ENCODE assay signal across 18 cellular contexts in genomic region chr12:53011889-53012288, GRCh38. TPM values are rescaled to one million over a fixed set of nuclear protein-coding genes. Genes with fewer than 3 reads are reported as not detected.
DNase-seq lines count a peak whose midpoint lies in the region; ATAC-seq and TF ChIP-seq lines count a peak whose summit lies in the region.
"Had no signal": no experiment of that assay in that cellular context is flagged by ENCODE, and none has a peak within 500 bp of the region (broad histone marks: within the 10 kb centered on the region; RNA-seq: fewer than 3 reads in every experiment).

No MANE protein-coding gene starts in this region.

- no peak for TF ChIP-seq CTCF in OCI-LY7 (conservative IDR thresholded peaks at IDR 0.05; ENCODE audit: low read length)
- no peak for TF ChIP-seq CTCF in upper lobe of right lung (IDR thresholded peaks at IDR 0.05)

- peak overlapping the region; percentile 77 for H3K4me3 ChIP-seq in OCI-LY7 (ENCODE audit: low read depth, low read length, poor library complexity, severe bottlenecking)
- no peak overlapping the region for H3K4me3 ChIP-seq in iPS-20b (ENCODE audit: low read length)
- H3K4me3 ChIP-seq in upper lobe of right lung: no peak overlapping the region
- H3K4me3 ChIP-seq: breast epithelium, heart right ventricle had no signal

- peaks cover 100% of the 10 kb centered on the region for H3K79me2 ChIP-seq in OCI-LY7 (ENCODE audit: insufficient read depth, low read depth, low read length)

- no peak for ATAC-seq in stimulated activated naive CD8-positive, alpha-beta T cell treated with anti-CD3 and anti-CD28 coated beads, Interleukin-15, amount 100 ng/mL, for 72 hours
- no peak for ATAC-seq in upper lobe of right lung
- ATAC-seq: activated naive CD4-positive, alpha-beta T cell treated with anti-CD3 and anti-CD28 coated beads, Interleukin-2, amount 50 U/mL, for 72 hours; heart right ventricle; sciatic nerve had no signal

- H2AFZ ChIP-seq in OCI-LY7 (ENCODE audit: low read length): no peak overlapping the region

- H3K27ac Mint-ChIP-seq in activated naive CD4-positive, alpha-beta T cell treated with anti-CD3 and anti-CD28 coated beads, Interleukin-2, amount 50 U/mL, for 24 hours: peak overlapping the region; percentile 87
- H3K27ac Mint-ChIP-seq in stimulated activated naive CD8-positive, alpha-beta T cell treated with anti-CD3 and anti-CD28 coated beads, Interleukin-15, amount 100 ng/mL, for 72 hours: peak overlapping the region in 1 of 2 donors; percentile 15

- H3K9me3 ChIP-seq in OCI-LY7 (ENCODE audit: low read length) (peaks cover 9% of the 10 kb centered on the region; the same call in 1 of the 2 replicates), iPS-20b (ENCODE audit: insufficient read depth, low read depth, low read length) (no peaks in the 10 kb centered on the region), upper lobe of right lung (no peaks in the 10 kb centered on the region)
- H3K9me3 ChIP-seq: breast epithelium, heart right ventricle had no signal

- BruUV-seq in OCI-LY7 (replicated peaks; lab: Mats Ljungman, UMichigan): no TSS peak

- no peak for DNase-seq in activated naive CD4-positive, alpha-beta T cell (lab: John Stamatoyannopoulos, UW)
- no peak for DNase-seq in OCI-LY7 (ENCODE audit: low spot score)
- DNase-seq in stimulated activated naive CD8-positive, alpha-beta T cell treated with anti-CD3 and anti-CD28 coated beads, Interleukin-15, amount 100 ng/mL, for 72 hours: no peak
- no peak for DNase-seq in GDM1 (lab: John Stamatoyannopoulos, UW)
- no peak for DNase-seq in upper lobe of right lung
- no peak for DNase-seq in ecto neural progenitor cell (ENCODE audit: low spot score)
- DNase-seq: Calu3; effector CD4-positive, alpha-beta T cell; heart right ventricle; kidney; NCI-H226; Right ventricle myocardium superior; substantia nigra had no signal

- H3K36me3 ChIP-seq in OCI-LY7 (ENCODE audit: insufficient read depth, low read length) (peaks cover 99% of the 10 kb centered on the region), iPS-20b (ENCODE audit: insufficient read depth, low read depth, low read length) (peaks cover 87% of the 10 kb centered on the region), upper lobe of right lung (peaks cover 15% of the 10 kb centered on the region)
- H3K36me3 ChIP-seq: breast epithelium had no signal

- H3K4me1 Mint-ChIP-seq in activated naive CD4-positive, alpha-beta T cell treated with anti-CD3 and anti-CD28 coated beads, Interleukin-2, amount 50 U/mL, for 24 hours: peaks cover 76% of the 10 kb centered on the region
- H3K4me1 Mint-ChIP-seq in stimulated activated naive CD8-positive, alpha-beta T cell treated with anti-CD3 and anti-CD28 coated beads, Interleukin-15, amount 100 ng/mL, for 72 hours: peaks cover 74% of the 10 kb centered on the region

- H3K9me3 Mint-ChIP-seq in activated naive CD4-positive, alpha-beta T cell treated with anti-CD3 and anti-CD28 coated beads, Interleukin-2, amount 50 U/mL, for 24 hours: no peaks in the 10 kb centered on the region
- no peaks in the 10 kb centered on the region for H3K9me3 Mint-ChIP-seq in stimulated activated naive CD8-positive, alpha-beta T cell treated with anti-CD3 and anti-CD28 coated beads, Interleukin-15, amount 100 ng/mL, for 72 hours
- H3K9me3 Mint-ChIP-seq: activated naive CD4-positive, alpha-beta T cell treated with anti-CD3 and anti-CD28 coated beads, Interleukin-2, amount 50 U/mL, for 72 hours had no signal

- H3K27me3 ChIP-seq in iPS-20b (ENCODE audit: insufficient read depth, low read length): no peaks in the 10 kb centered on the region
- no peaks in the 10 kb centered on the region for H3K27me3 ChIP-seq in upper lobe of right lung
- H3K27me3 ChIP-seq: breast epithelium, heart right ventricle had no signal

- peaks cover 41% of the 10 kb centered on the region for H3K4me1 ChIP-seq in OCI-LY7 (ENCODE audit: insufficient read depth, low read length, poor library complexity, severe bottlenecking)
- H3K4me1 ChIP-seq in iPS-20b (ENCODE audit: insufficient read depth, low read length): peaks cover 22% of the 10 kb centered on the region; the same call in 1 of the 2 replicates
- H3K4me1 ChIP-seq in upper lobe of right lung: peaks cover 33% of the 10 kb centered on the region

- POLR2A ChIA-PET in OCI-LY7 (lab: Charles Lee): no interaction called here

- CTCF ChIA-PET in OCI-LY7 (lab: Charles Lee; ENCODE audit: unreplicated experiment): no interaction called here

- peaks cover 71% of the 10 kb centered on the region for H4K20me1 ChIP-seq in OCI-LY7 (ENCODE audit: insufficient read depth, low read length)

- no peaks in the 10 kb centered on the region for H3K27me3 Mint-ChIP-seq in activated naive CD4-positive, alpha-beta T cell treated with anti-CD3 and anti-CD28 coated beads, Interleukin-2, amount 50 U/mL, for 24 hours
- no peaks in the 10 kb centered on the region for H3K27me3 Mint-ChIP-seq in stimulated activated naive CD8-positive, alpha-beta T cell treated with anti-CD3 and anti-CD28 coated beads, Interleukin-15, amount 100 ng/mL, for 72 hours

- intact Hi-C loops in OCI-LY7 (cut with micrococcal nuclease; ENCODE audit: unreplicated experiment): no loop called here
- intact Hi-C loops in upper lobe of right lung (cut with DNase I): no loop called here

- H3K9ac ChIP-seq in iPS-20b (ENCODE audit: low read depth, low read length): peak overlapping the region; percentile 47; the same call in 1 of the 2 replicates

- H3K4me2 ChIP-seq in OCI-LY7 (ENCODE audit: low read length): peak overlapping the region; percentile 90; the same call in 1 of the 2 replicates

- H3K9me2 ChIP-seq in OCI-LY7 (ENCODE audit: insufficient read depth, low read length): no peaks in the 10 kb centered on the region

- H3K27ac ChIP-seq in OCI-LY7 (ENCODE audit: low read depth, low read length, poor library complexity, severe bottlenecking) (no peak overlapping the region), iPS-20b (ENCODE audit: low read length) (no peak overlapping the region), upper lobe of right lung (no peak overlapping the region)
- H3K27ac ChIP-seq: breast epithelium, heart right ventricle had no signal

- H3K4me3 Mint-ChIP-seq in activated naive CD4-positive, alpha-beta T cell treated with anti-CD3 and anti-CD28 coated beads, Interleukin-2, amount 50 U/mL, for 24 hours: peak overlapping the region; percentile 58
- H3K4me3 Mint-ChIP-seq in stimulated activated naive CD8-positive, alpha-beta T cell treated with anti-CD3 and anti-CD28 coated beads, Interleukin-15, amount 100 ng/mL, for 72 hours: peak overlapping the region; percentile 21 to 53

- peaks cover 29% of the 10 kb centered on the region for H3K36me3 Mint-ChIP-seq in activated naive CD4-positive, alpha-beta T cell treated with anti-CD3 and anti-CD28 coated beads, Interleukin-2, amount 50 U/mL, for 24 hours

RNA-seq across cellular contexts. Expression of gene EIF4B, which starts 5.6 kb away (rescaled TPM):
- total RNA-seq in OCI-LY7 (2014; rRNA removed; shearing (Covaris generic)): 645 and 872 TPM in 2 replicates
- total RNA-seq in OCI-LY7 (2022) (745 and 898 TPM in 2 replicates), upper lobe of right lung (436 TPM)

RNA-seq across cellular contexts. Expression of gene TNS2, which starts 38.0 kb away (rescaled TPM):
- total RNA-seq in OCI-LY7 (2014; rRNA removed; shearing (Covaris generic)): 0.25 TPM in 1 of 2 replicates, not detected in the other
- total RNA-seq in OCI-LY7 (2022) (1.3 and 1.6 TPM in 2 replicates), upper lobe of right lung (232 TPM)

Comparison
In these comparisons a context has a peak if more than half of its experiments do, and no peak if none do; other contexts are left out.
1. RNA of gene TNS2, which starts 38.0 kb away (total RNA-seq): 232 TPM in upper lobe of right lung (single experiment); 0.25 to 1.6 TPM in OCI-LY7; every median in the first group is over 10 times any median in the second.